In the genomic region with DNA sequence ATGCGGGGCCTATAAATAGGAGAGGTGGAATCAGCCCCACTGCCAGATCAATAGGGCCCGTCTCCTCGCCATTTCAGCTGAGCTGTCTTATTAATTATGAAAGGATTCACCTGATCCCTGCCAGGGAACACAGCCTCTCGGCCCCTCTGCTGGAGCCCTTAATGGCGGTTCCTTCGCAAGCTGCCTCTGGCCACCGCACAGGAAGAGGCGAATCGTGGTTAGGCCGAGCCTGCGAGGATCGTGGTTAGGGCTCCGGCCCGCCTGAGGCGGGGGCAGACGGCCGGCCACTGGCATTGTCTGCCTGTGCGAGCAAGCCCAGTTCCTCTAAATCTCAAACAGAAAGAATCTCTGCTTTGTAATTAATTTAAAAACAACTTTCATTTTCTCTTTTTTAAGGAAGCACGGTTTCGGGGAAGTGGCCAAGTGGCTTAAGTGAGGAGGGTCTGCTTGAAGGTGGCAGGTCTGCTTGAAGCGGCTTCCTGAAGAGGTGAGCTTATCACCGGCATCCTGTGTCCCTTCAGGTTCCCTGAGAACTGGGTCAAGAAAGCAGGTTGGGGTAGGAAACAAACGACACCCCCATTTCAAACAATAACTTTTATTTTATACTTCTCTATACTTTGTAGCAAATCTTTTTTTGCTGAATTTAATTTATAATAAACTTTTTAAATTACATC, we compare ENCODE assay signal across 8 cellular contexts. TPM values are rescaled to one million over a fixed set of nuclear protein-coding genes. Genes with fewer than 3 reads are reported as not detected.
DNase-seq lines count a peak whose midpoint lies in the region; ATAC-seq, FAIRE-seq and TF ChIP-seq lines count a peak whose summit lies in the region.

No MANE protein-coding gene starts in this region.

- H3K4me1 Mint-ChIP-seq in activated CD8-positive, alpha-beta memory T cell treated with anti-CD3 and anti-CD28 coated beads, Interleukin-2, amount 10 ng/mL, durations not matched to agents 7 days and 5 days, result peaks cover 46% of the 10 kb centered on the region
- H3K4me1 Mint-ChIP-seq in T-helper 17 cell, result peaks cover 44% of the 10 kb centered on the region

- peak overlapping the region; percentile 80 for H3K4me3 Mint-ChIP-seq in activated CD8-positive, alpha-beta memory T cell treated with anti-CD3 and anti-CD28 coated beads, Interleukin-2, amount 10 ng/mL, durations not matched to agents 7 days and 5 days
- H3K4me3 Mint-ChIP-seq in T-helper 17 cell, result peak overlapping the region; percentile 90

- intact Hi-C loops in pancreas (cut with DNase I), result no loop called here

- H3K9me3 Mint-ChIP-seq in activated CD8-positive, alpha-beta memory T cell treated with anti-CD3 and anti-CD28 coated beads, Interleukin-2, amount 10 ng/mL, durations not matched to agents 7 days and 5 days (ENCODE audit: low read depth), result no peaks in the 10 kb centered on the region

- WGBS in pancreas, 2 donors, result 19 to 20% methylated on average over 23 of the region's 23 CpGs

- H3K4me3 ChIP-seq in fibroblast of villous mesenchyme (ENCODE audit: low read depth, low read length) (peak overlapping the region; percentile 67), pancreas (peak overlapping the region in 2 of 4 donors; percentile 45 to 47)

- H3K9me3 ChIP-seq in T-helper 17 cell (ENCODE audit: control insufficient read depth, low read length, poor library complexity, severe bottlenecking) (peaks cover 8% of the 10 kb centered on the region), pancreas (no peaks in the 10 kb centered on the region)

- H3K27ac ChIP-seq in pancreas (no peak overlapping the region), foreskin keratinocyte (no peak overlapping the region)

- H3K36me3 Mint-ChIP-seq in activated CD8-positive, alpha-beta memory T cell treated with anti-CD3 and anti-CD28 coated beads, Interleukin-2, amount 10 ng/mL, durations not matched to agents 7 days and 5 days, result peaks cover 15% of the 10 kb centered on the region
- H3K36me3 Mint-ChIP-seq in T-helper 17 cell (ENCODE audit: low read depth), result peaks cover 12% of the 10 kb centered on the region

- DNase-seq in activated CD8-positive, alpha-beta memory T cell treated with anti-CD3 and anti-CD28 coated beads, Interleukin-2, amount 10 ng/mL, durations not matched to agents 7 days and 5 days, result no peak
- DNase-seq in activated CD8-positive, alpha-beta memory T cell treated with anti-CD3 and anti-CD28 coated beads for 24 hours, result no peak
- DNase-seq in T-helper 17 cell, result no peak
- no peak for DNase-seq in fibroblast of villous mesenchyme (ENCODE audit: low read depth)
- DNase-seq in pancreas, result peak in 1 of 6 donors; percentile 62
- DNase-seq in foreskin keratinocyte, result no peak
- no peak for DNase-seq in NCI-H69 (lab: John Stamatoyannopoulos, UW)

- FAIRE-seq in pancreas (lab: Jason Lieb, UNC), result no peak

- H3K4me1 ChIP-seq in pancreas (peaks cover 0 to 19% (median 9%) of the 10 kb centered on the region in 3 donors), foreskin keratinocyte (no peaks in the 10 kb centered on the region)

- ATAC-seq in activated CD8-positive, alpha-beta memory T cell treated with anti-CD3 and anti-CD28 coated beads, Interleukin-2, amount 10 ng/mL, durations not matched to agents 7 days and 5 days, result peak; percentile 35
- ATAC-seq in T-helper 17 cell (no peak), pancreas (peak in 3 of 4 donors; percentile 27 to 53 (median 36)), foreskin keratinocyte (no peak), HG02885 (IDR thresholded peaks at IDR 0.05; ENCODE audit: poor library complexity, unreplicated experiment) (no peak)

- no peaks in the 10 kb centered on the region for H3K36me3 ChIP-seq in pancreas

- H3K27ac Mint-ChIP-seq in activated CD8-positive, alpha-beta memory T cell treated with anti-CD3 and anti-CD28 coated beads, Interleukin-2, amount 10 ng/mL, durations not matched to agents 7 days and 5 days, result no peak overlapping the region
- peak overlapping the region; percentile 66 for H3K27ac Mint-ChIP-seq in T-helper 17 cell

- TF ChIP-seq CTCF in fibroblast of villous mesenchyme (IDR thresholded peaks at IDR 0.05; ENCODE audit: insufficient read depth, low read depth, low read length) (no peak), pancreas (IDR thresholded peaks at IDR 0.05) (no peak), foreskin keratinocyte (conservative IDR thresholded peaks at IDR 0.05) (no peak)

- H3K27me3 Mint-ChIP-seq in activated CD8-positive, alpha-beta memory T cell treated with anti-CD3 and anti-CD28 coated beads, Interleukin-2, amount 10 ng/mL, durations not matched to agents 7 days and 5 days, result peaks cover 94% of the 10 kb centered on the region
- H3K27me3 Mint-ChIP-seq in T-helper 17 cell, result peaks cover 93% of the 10 kb centered on the region

- CTCF ChIA-PET in activated CD8-positive, alpha-beta memory T cell treated with anti-CD3 and anti-CD28 coated beads, Interleukin-2, amount 10 ng/mL, durations not matched to agents 7 days and 5 days (lab: Charles Lee), result interaction anchor here (1.4 to 2.2 kb wide), 3 partner anchors 10 to 526 kb away, joined by 3 to 13 read pairs (median 4); a partner anchor contains a TSS

- peaks cover 11 to 71% (median 29%) of the 10 kb centered on the region in 4 donors for H3K27me3 ChIP-seq in pancreas
- peaks cover 100% of the 10 kb centered on the region for H3K27me3 ChIP-seq in foreskin keratinocyte

RNA-seq across cellular contexts. Expression of a gene that starts 9.2 kb away (rescaled TPM):
- 1 to 10 TPM in 1 of 2 experiments, under 1 TPM in 1; 0.26 to 1.7 TPM for total RNA-seq in activated CD8-positive, alpha-beta memory T cell treated with anti-CD3 and anti-CD28 coated beads, Interleukin-2, amount 10 ng/mL, durations not matched to agents 7 days and 5 days
- total RNA-seq in T-helper 17 cell (under 1 TPM in 1 of 2 donors, not detected in 1; 0.31 TPM), fibroblast of villous mesenchyme (not detected in 2 replicates), pancreas (1 to 10 TPM in 3 of 6 donors, under 1 TPM in 3; 0.60 to 2.0 (median 1.2) TPM), foreskin keratinocyte (not detected in 2 replicates)
- polyA plus RNA-seq in pancreas (1 to 10 TPM; 3.4 to 4.3 TPM), foreskin keratinocyte (not detected in 2 replicates)

Comparison
In these comparisons a context has a peak if more than half of its experiments do, and no peak if none do; other contexts are left out.
1. ATAC-seq: peak in activated CD8-positive, alpha-beta memory T cell treated with anti-CD3 and anti-CD28 coated beads, Interleukin-2, amount 10 ng/mL, durations not matched to agents 7 days and 5 days (single experiment) and pancreas (3 of 4); none in T-helper 17 cell (single experiment), foreskin keratinocyte (single experiment) and HG02885 (single experiment).